ENCODE assay signal across 16 cellular contexts in genomic region chr12:14369322-14369721, GRCh38. TPM values are rescaled to one million over a fixed set of nuclear protein-coding genes. Genes with fewer than 3 reads are reported as not detected.
DNase-seq lines count a peak whose midpoint lies in the region; ATAC-seq and TF ChIP-seq lines count a peak whose summit lies in the region.
"Had no signal": no experiment of that assay in that cellular context is flagged by ENCODE, and none has a peak within 500 bp of the region (broad histone marks: within the 10 kb centered on the region; RNA-seq: fewer than 3 reads in every experiment).

No MANE protein-coding gene starts in this region.

- no peak overlapping the region for H3K9ac ChIP-seq in SU-DHL-6 (ENCODE audit: low read length)

- no peaks in the 10 kb centered on the region for H3K9me2 ChIP-seq in SU-DHL-6 (replicated peaks; ENCODE audit: insufficient read depth, low read length)

- H3K27me3 Mint-ChIP-seq in CD8-positive, alpha-beta T cell (ENCODE audit: low read depth), result no peaks in the 10 kb centered on the region
- H3K27me3 Mint-ChIP-seq in brain (peaks cover 7% of the 10 kb centered on the region), chondrocyte (ENCODE audit: low read depth) (no peaks in the 10 kb centered on the region)
- H3K27me3 Mint-ChIP-seq in natural killer cell treated with Interleukin-12 subunit alpha and Interleukin-12 subunit beta and Interleukin-15 and Interleukin-18, amount 100 ng/mL, for 72 hours, result no peaks in the 10 kb centered on the region
- H3K27me3 Mint-ChIP-seq: activated CD4-positive, alpha-beta T cell treated with anti-CD3 and anti-CD28 coated beads, Interleukin-2, amount 10 ng/mL, durations not matched to agents 24 days and 14 days had no signal

- ATAC-seq in CD8-positive, alpha-beta T cell, result no peak
- ATAC-seq in natural killer cell treated with Interleukin-12 subunit alpha and Interleukin-12 subunit beta and Interleukin-15 and Interleukin-18, amount 100 ng/mL, for 72 hours, result no peak
- ATAC-seq in HG03432 (IDR thresholded peaks at IDR 0.05; ENCODE audit: unreplicated experiment), result no peak
- ATAC-seq: left colon, upper lobe of right lung had no signal

- no peaks in the 10 kb centered on the region for H3K27me3 ChIP-seq in CD8-positive, alpha-beta T cell (ENCODE audit: insufficient read depth, low read length)
- H3K27me3 ChIP-seq in SU-DHL-6 (ENCODE audit: low read length), result no peaks in the 10 kb centered on the region
- H3K27me3 ChIP-seq: colonic mucosa, upper lobe of right lung had no signal

- CTCF ChIA-PET in CD8-positive, alpha-beta T cell (lab: Charles Lee), result interaction anchor here (1.0 to 1.1 kb wide), 3 partner anchors 14 to 85 kb away, joined by 4 to 5 read pairs (median 4); no protein-coding TSS in a partner anchor

- H3K4me1 Mint-ChIP-seq in CD8-positive, alpha-beta T cell (ENCODE audit: low read depth), result peaks cover 68% of the 10 kb centered on the region
- H3K4me1 Mint-ChIP-seq in brain (peaks cover 61% of the 10 kb centered on the region), chondrocyte (ENCODE audit: low read depth) (peaks cover 61% of the 10 kb centered on the region)
- peaks cover 31 to 62% of the 10 kb centered on the region in 2 donors for H3K4me1 Mint-ChIP-seq in natural killer cell treated with Interleukin-12 subunit alpha and Interleukin-12 subunit beta and Interleukin-15 and Interleukin-18, amount 100 ng/mL, for 72 hours (ENCODE audit: low read depth in 2 of 2)

- no peaks in the 10 kb centered on the region for H3K9me3 ChIP-seq in CD8-positive, alpha-beta T cell (ENCODE audit: low read length)
- no peaks in the 10 kb centered on the region for H3K9me3 ChIP-seq in SU-DHL-6 (ENCODE audit: insufficient read depth, low read length)
- H3K9me3 ChIP-seq: colonic mucosa, upper lobe of right lung had no signal

- TF ChIP-seq CTCF in CD8-positive, alpha-beta T cell (IDR thresholded peaks at IDR 0.05), result no peak
- TF ChIP-seq CTCF in SU-DHL-6 (IDR thresholded peaks at IDR 0.05; ENCODE audit: insufficient read depth, low read length, poor library complexity, severe bottlenecking), result no peak
- TF ChIP-seq CTCF in brain (conservative IDR thresholded peaks at IDR 0.05), result no peak
- TF ChIP-seq CTCF in chondrocyte (IDR thresholded peaks at IDR 0.05), result no peak

- H3K4me3 ChIP-seq in CD8-positive, alpha-beta T cell (ENCODE audit: low read depth, low read length), result no peak overlapping the region
- peak overlapping the region; percentile 54 for H3K4me3 ChIP-seq in SU-DHL-6 (ENCODE audit: insufficient read depth, low read length, poor library complexity, severe bottlenecking)
- H3K4me3 ChIP-seq: colonic mucosa, upper lobe of right lung had no signal

- POLR2A ChIA-PET in CD8-positive, alpha-beta T cell (lab: Charles Lee), result interaction anchor here (0.8 to 1.6 kb wide), 3 partner anchors 15 to 20 kb away, joined by 3 to 4 read pairs (median 4); no protein-coding TSS in a partner anchor

- no peaks in the 10 kb centered on the region for H4K20me1 ChIP-seq in SU-DHL-6 (ENCODE audit: low read depth, low read length)

- H3K27ac Mint-ChIP-seq in CD8-positive, alpha-beta T cell, result peak overlapping the region; percentile 60
- H3K27ac Mint-ChIP-seq in brain (peak overlapping the region in 1 of 5 experiments; percentile 85), chondrocyte (ENCODE audit: unreplicated experiment) (no peak overlapping the region)
- H3K27ac Mint-ChIP-seq in natural killer cell treated with Interleukin-12 subunit alpha and Interleukin-12 subunit beta and Interleukin-15 and Interleukin-18, amount 100 ng/mL, for 72 hours, result peak overlapping the region; percentile 62 to 70

- H3K4me1 ChIP-seq in CD8-positive, alpha-beta T cell (ENCODE audit: insufficient read depth, low read length), result peaks cover 52% of the 10 kb centered on the region
- H3K4me1 ChIP-seq: colonic mucosa had no signal

- H3K79me2 ChIP-seq in SU-DHL-6 (ENCODE audit: insufficient read depth, low read length), result peaks cover 82% of the 10 kb centered on the region

- H3F3A ChIP-seq in SU-DHL-6 (ENCODE audit: insufficient read depth), result peaks cover 28% of the 10 kb centered on the region

- no peaks in the 10 kb centered on the region for H3K36me3 ChIP-seq in CD8-positive, alpha-beta T cell (ENCODE audit: insufficient read depth, low read length)
- peaks cover 3% of the 10 kb centered on the region; the same call in 1 of the 2 replicates for H3K36me3 ChIP-seq in SU-DHL-6 (ENCODE audit: low read length)
- H3K36me3 ChIP-seq: colonic mucosa, upper lobe of right lung had no signal

- H2AFZ ChIP-seq in SU-DHL-6 (ENCODE audit: low read depth, low read length, severe bottlenecking), result no peak overlapping the region

- intact Hi-C loops in CD8-positive, alpha-beta T cell (cut with DNase I, micrococcal nuclease), result loop anchor here (2.0 to 10.0 kb wide), 2 partner anchors 13 to 1415 kb away; partner anchors contain the start of gene EPS8 (in 1 of the 2)

- H3K4me2 ChIP-seq in SU-DHL-6 (ENCODE audit: low read depth, low read length, poor library complexity, severe bottlenecking), result peak overlapping the region; percentile 99

- no peak overlapping the region for H3K4me3 Mint-ChIP-seq in CD8-positive, alpha-beta T cell
- H3K4me3 Mint-ChIP-seq in brain (peak overlapping the region in 3 of 5 experiments; percentile 72 to 78 (median 74)), chondrocyte (ENCODE audit: unreplicated experiment) (no peak overlapping the region)
- H3K4me3 Mint-ChIP-seq in natural killer cell treated with Interleukin-12 subunit alpha and Interleukin-12 subunit beta and Interleukin-15 and Interleukin-18, amount 100 ng/mL, for 72 hours, result no peak overlapping the region

- H3K36me3 Mint-ChIP-seq in CD8-positive, alpha-beta T cell, result peaks cover 36% of the 10 kb centered on the region
- H3K36me3 Mint-ChIP-seq in brain (peaks cover 54% of the 10 kb centered on the region), chondrocyte (ENCODE audit: low read depth) (no peaks in the 10 kb centered on the region)
- H3K36me3 Mint-ChIP-seq in natural killer cell treated with Interleukin-12 subunit alpha and Interleukin-12 subunit beta and Interleukin-15 and Interleukin-18, amount 100 ng/mL, for 72 hours, result peaks cover 18% of the 10 kb centered on the region

- peak in 1 of 7 experiments; percentile 41 for DNase-seq in CD8-positive, alpha-beta T cell
- DNase-seq in natural killer cell treated with Interleukin-12 subunit alpha and Interleukin-12 subunit beta and Interleukin-15 and Interleukin-18, amount 100 ng/mL, for 72 hours (ENCODE audit: low spot score), result no peak
- DNase-seq in chondrocyte (ENCODE audit: low spot score) (no peak), DMS114 treated with DMSO at 0.1 percent for 48 hours (lab: John Stamatoyannopoulos, UW; ENCODE audit: unreplicated experiment) (no peak)
- DNase-seq: activated CD4-positive, alpha-beta T cell treated with anti-CD3 and anti-CD28 coated beads, Interleukin-2, amount 10 ng/mL, durations not matched to agents 24 days and 14 days; Caco-2; colonic mucosa; left colon; NCI-H1694; nucleus accumbens; stimulated activated CD4-positive, alpha-beta T cell treated with anti-CD3 and anti-CD28 coated beads, Interleukin-4, amount 100 ng/mL, for 1 hour; upper lobe of right lung had no signal

- H3K9me3 Mint-ChIP-seq in CD8-positive, alpha-beta T cell, result peaks cover 4% of the 10 kb centered on the region
- H3K9me3 Mint-ChIP-seq in brain (peaks cover 18 to 45% (median 38%) of the 10 kb centered on the region in 5 experiments), chondrocyte (ENCODE audit: low read depth) (peaks cover 5% of the 10 kb centered on the region)
- no peaks in the 10 kb centered on the region for H3K9me3 Mint-ChIP-seq in natural killer cell treated with Interleukin-12 subunit alpha and Interleukin-12 subunit beta and Interleukin-15 and Interleukin-18, amount 100 ng/mL, for 72 hours
- H3K9me3 Mint-ChIP-seq: activated CD4-positive, alpha-beta T cell treated with anti-CD3 and anti-CD28 coated beads, Interleukin-2, amount 10 ng/mL, durations not matched to agents 24 days and 14 days had no signal

- no peak overlapping the region for H3K27ac ChIP-seq in CD8-positive, alpha-beta T cell (ENCODE audit: low read depth, low read length)
- H3K27ac ChIP-seq in SU-DHL-6 (ENCODE audit: low read depth, low read length), result peak overlapping the region; percentile 95; the same call in 1 of the 2 replicates
- H3K27ac ChIP-seq: colonic mucosa, RWPE1, upper lobe of right lung had no signal

RNA-seq across cellular contexts. Expression of gene ATF7IP, which starts 3.8 kb away (rescaled TPM):
- total RNA-seq in CD8-positive, alpha-beta T cell, result 100 to 1,000 TPM; 125 to 126 TPM
- polyA plus RNA-seq in brain (ENCODE audit: insufficient read depth, low read depth, low replicate concordance), result 23.9 TPM
- 100 to 1,000 TPM in 1 of 2 donors, 10 to 100 TPM in 1; 85.3 to 107 TPM for total RNA-seq in natural killer cell treated with Interleukin-12 subunit alpha and Interleukin-12 subunit beta and Interleukin-15 and Interleukin-18, amount 100 ng/mL, for 72 hours
- 45.9 to 79.9 TPM (median 50.4 TPM) in 3 replicates for total RNA-seq in chondrocyte

Comparison
In these comparisons a context has a peak if more than half of its experiments do, and no peak if none do; other contexts are left out.
1. H3K4me3 Mint-ChIP-seq: peak in brain (3 of 5); none in CD8-positive, alpha-beta T cell (single experiment), natural killer cell treated with Interleukin-12 subunit alpha and Interleukin-12 subunit beta and Interleukin-15 and Interleukin-18, amount 100 ng/mL, for 72 hours (single experiment) and chondrocyte (single experiment).